Comparison of ENCODE assay signal across 19 cellular contexts in the genomic region with DNA sequence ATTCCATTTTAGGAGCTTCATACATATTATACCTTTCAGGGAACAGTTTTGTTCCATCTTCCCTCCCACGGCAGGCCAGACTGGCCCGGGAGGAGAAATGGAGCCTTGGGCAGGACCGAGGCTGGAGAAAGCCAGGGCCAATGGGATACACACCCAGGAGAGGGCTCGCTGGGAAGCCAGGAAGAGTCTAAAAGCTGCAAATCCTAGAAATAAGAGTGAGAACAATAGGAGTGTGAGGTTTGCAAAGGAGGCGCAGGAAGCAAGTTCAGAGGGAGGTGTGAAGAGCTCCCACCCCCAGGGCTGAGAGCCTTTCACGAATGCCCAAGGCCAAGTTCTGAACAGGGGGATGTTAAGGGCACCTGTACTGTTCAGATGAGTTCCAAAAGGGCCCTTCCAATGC.
DNase-seq lines count a peak whose midpoint lies in the region; ATAC-seq and TF ChIP-seq lines count a peak whose summit lies in the region.
"Had no signal": no experiment of that assay in that cellular context is flagged by ENCODE, and none has a peak within 500 bp of the region (broad histone marks: within the 10 kb centered on the region; RNA-seq: fewer than 3 reads in every experiment).

No MANE protein-coding gene starts in this region.

- H3K27me3 Mint-ChIP-seq in GM23338 (ENCODE audit: insufficient read depth, low read depth, poor library complexity) (peaks cover 12% of the 10 kb centered on the region), WTC11 (ENCODE audit: low read depth) (no peaks in the 10 kb centered on the region; the same call in 1 of the 2 replicates)
- peaks cover 8% of the 10 kb centered on the region for H3K27me3 Mint-ChIP-seq in activated T-helper 2 cell treated with anti-CD3 and anti-CD28 coated beads, Interferon-gamma antibody, Interleukin-2, Interleukin-4, amounts not matched to agents 10 μg/mL and 5 μg/mL and 100 μg/mL, durations not matched to agents 14 hours and 24 hours and 36 hours (ENCODE audit: low read depth)
- H3K27me3 Mint-ChIP-seq: IgD-negative memory B cell had no signal

- H3K4me2 ChIP-seq in GM23338 (no peak overlapping the region), neural cell (ENCODE audit: low read length) (no peak overlapping the region)
- H3K4me2 ChIP-seq: BLaER1 had no signal

- POLR2A ChIA-PET in WTC11 (lab: Charles Lee): no interaction called here

- no peak for ATAC-seq in GM23338
- ATAC-seq in WTC11: no peak
- ATAC-seq in GM21390 (IDR thresholded peaks at IDR 0.05; ENCODE audit: unreplicated experiment): no peak
- ATAC-seq: HepG2 had no signal

- no peak overlapping the region for H3K4me3 Mint-ChIP-seq in GM23338
- H3K4me3 Mint-ChIP-seq in WTC11: no peak overlapping the region
- H3K4me3 Mint-ChIP-seq in activated T-helper 2 cell treated with anti-CD3 and anti-CD28 coated beads, Interferon-gamma antibody, Interleukin-2, Interleukin-4, amounts not matched to agents 10 μg/mL and 5 μg/mL and 100 μg/mL, durations not matched to agents 14 hours and 24 hours and 36 hours (ENCODE audit: low read depth): no peak overlapping the region
- H3K4me3 Mint-ChIP-seq: CD14-positive monocyte; CD4-positive, alpha-beta memory T cell; HFFc6; IgD-negative memory B cell had no signal

- H3K9me3 ChIP-seq in neural cell (ENCODE audit: low read length): peaks cover 6% of the 10 kb centered on the region

- H3K27ac Mint-ChIP-seq in GM23338: no peak overlapping the region
- peak overlapping the region; percentile 60; the same call in 1 of the 2 replicates for H3K27ac Mint-ChIP-seq in WTC11
- no peak overlapping the region for H3K27ac Mint-ChIP-seq in activated T-helper 2 cell treated with anti-CD3 and anti-CD28 coated beads, Interferon-gamma antibody, Interleukin-2, Interleukin-4, amounts not matched to agents 10 μg/mL and 5 μg/mL and 100 μg/mL, durations not matched to agents 14 hours and 24 hours and 36 hours
- H3K27ac Mint-ChIP-seq: CD14-positive monocyte; CD4-positive, alpha-beta memory T cell; HFFc6; IgD-negative memory B cell had no signal

- H3K4me1 ChIP-seq in GM23338 (ENCODE audit: insufficient read depth): peaks cover 29% of the 10 kb centered on the region
- H3K4me1 ChIP-seq: BLaER1 had no signal

- no peaks in the 10 kb centered on the region; the same call in 1 of the 2 replicates for H3K36me3 ChIP-seq in GM23338 (ENCODE audit: insufficient read depth)
- H3K36me3 ChIP-seq in neural cell (ENCODE audit: insufficient read depth, low read length): no peaks in the 10 kb centered on the region
- H3K36me3 ChIP-seq: BLaER1 had no signal

- H3K9ac ChIP-seq in neural cell (ENCODE audit: low read length): no peak overlapping the region
- H3K9ac ChIP-seq: BLaER1, GM23248 had no signal

- H3K79me2 ChIP-seq in GM23338 (replicated peaks; ENCODE audit: insufficient read depth) (no peaks in the 10 kb centered on the region), neural cell (replicated peaks; ENCODE audit: insufficient read depth, low read length) (no peaks in the 10 kb centered on the region)

- H3F3A ChIP-seq in GM23338 (replicated peaks; ENCODE audit: low read depth) (no peaks in the 10 kb centered on the region; the same call in 1 of the 2 replicates), neural cell (ENCODE audit: insufficient read depth, low read length, poor library complexity, severe bottlenecking) (peaks cover 2% of the 10 kb centered on the region)

- intact Hi-C loops in dorsolateral prefrontal cortex (cut with DNase I): no loop called here
- intact Hi-C loops in activated T-helper 2 cell treated with anti-CD3 and anti-CD28 coated beads, Interferon-gamma antibody, Interleukin-2, Interleukin-4, amounts not matched to agents 10 μg/mL and 5 μg/mL and 100 μg/mL, durations not matched to agents 14 hours and 24 hours and 36 hours (cut with micrococcal nuclease): no loop called here

- no peak overlapping the region for H3K27ac ChIP-seq in GM23338 (ENCODE audit: low read depth)
- H3K27ac ChIP-seq in dorsolateral prefrontal cortex: peak overlapping the region in 32 of 59 donors; percentile 5 to 83 (median 54)
- no peak overlapping the region for H3K27ac ChIP-seq in neural cell (ENCODE audit: low read length)
- H3K27ac ChIP-seq: BLaER1, GM23248 had no signal

- TF ChIP-seq RAD21 in neural cell (conservative IDR thresholded peaks at IDR 0.05): no peak

- H4K20me1 ChIP-seq in GM23338 (replicated peaks; ENCODE audit: insufficient read depth) (no peaks in the 10 kb centered on the region), neural cell (ENCODE audit: insufficient read depth) (no peaks in the 10 kb centered on the region)
- H4K20me1 ChIP-seq: BLaER1 had no signal

- H2AFZ ChIP-seq in GM23338 (peak overlapping the region; percentile 92), neural cell (ENCODE audit: low read depth, low read length) (no peak overlapping the region)
- H2AFZ ChIP-seq: GM23248 had no signal

- H3K36me3 Mint-ChIP-seq in GM23338 (ENCODE audit: low read depth): no peaks in the 10 kb centered on the region
- peaks cover 7% of the 10 kb centered on the region for H3K36me3 Mint-ChIP-seq in WTC11
- no peaks in the 10 kb centered on the region for H3K36me3 Mint-ChIP-seq in activated T-helper 2 cell treated with anti-CD3 and anti-CD28 coated beads, Interferon-gamma antibody, Interleukin-2, Interleukin-4, amounts not matched to agents 10 μg/mL and 5 μg/mL and 100 μg/mL, durations not matched to agents 14 hours and 24 hours and 36 hours (ENCODE audit: low read depth)
- H3K36me3 Mint-ChIP-seq: CD14-positive monocyte; CD4-positive, alpha-beta memory T cell had no signal

- TF ChIP-seq CTCF in GM23338 (conservative IDR thresholded peaks at IDR 0.05; ENCODE audit: low read depth in 2 of 2) (no peak), WTC11 (IDR thresholded peaks at IDR 0.05) (no peak), dorsolateral prefrontal cortex (IDR thresholded peaks at IDR 0.05 in 54 of 56, conservative IDR thresholded peaks at IDR 0.05 in 2 of 56; ENCODE audit: low read depth in 1 of 56, partially characterized antibody in 56 of 56) (no peak), neural cell (IDR thresholded peaks at IDR 0.05; ENCODE audit: poor library complexity, severe bottlenecking) (no peak), GM10266 (IDR thresholded peaks at IDR 0.05; ENCODE audit: control insufficient read depth, insufficient read depth, low read depth, missing control alignments) (no peak)

- H3K4me1 Mint-ChIP-seq in GM23338: peaks cover 23% of the 10 kb centered on the region
- H3K4me1 Mint-ChIP-seq in WTC11: peaks cover 44% of the 10 kb centered on the region
- H3K4me1 Mint-ChIP-seq in activated T-helper 2 cell treated with anti-CD3 and anti-CD28 coated beads, Interferon-gamma antibody, Interleukin-2, Interleukin-4, amounts not matched to agents 10 μg/mL and 5 μg/mL and 100 μg/mL, durations not matched to agents 14 hours and 24 hours and 36 hours (ENCODE audit: low read depth): no peaks in the 10 kb centered on the region
- H3K4me1 Mint-ChIP-seq: CD14-positive monocyte, IgD-negative memory B cell had no signal

- H3K4me3 ChIP-seq in GM23338: no peak overlapping the region
- H3K4me3 ChIP-seq in dorsolateral prefrontal cortex: peak overlapping the region in 1 of 59 donors; percentile 9
- H3K4me3 ChIP-seq in neural cell (ENCODE audit: low read length): peak overlapping the region; percentile 48
- H3K4me3 ChIP-seq: BLaER1, GM23248 had no signal

- TF ChIP-seq EP300 in neural cell (conservative IDR thresholded peaks at IDR 0.05; ENCODE audit: poor library complexity, severe bottlenecking): no peak

- CTCF ChIA-PET in WTC11 (lab: Charles Lee): interaction anchor here (5.1 kb wide), 1 partner anchor 15 kb away, joined by 28 read pairs; no protein-coding TSS in a partner anchor

- H3K9me2 ChIP-seq in GM23338 (ENCODE audit: insufficient read depth) (no peaks in the 10 kb centered on the region), neural cell (ENCODE audit: insufficient read depth, low read length) (no peaks in the 10 kb centered on the region)

- H3K27me3 ChIP-seq in GM23338 (ENCODE audit: insufficient read depth) (no peaks in the 10 kb centered on the region), dorsolateral prefrontal cortex (no peaks in the 10 kb centered on the region), neural cell (ENCODE audit: insufficient read depth, low read depth, low read length) (no peaks in the 10 kb centered on the region)
- H3K27me3 ChIP-seq: BLaER1 had no signal

- H3K9me3 Mint-ChIP-seq in GM23338: no peaks in the 10 kb centered on the region; the same call in 2 of the 3 replicates
- peaks cover 15% of the 10 kb centered on the region for H3K9me3 Mint-ChIP-seq in WTC11
- no peaks in the 10 kb centered on the region for H3K9me3 Mint-ChIP-seq in activated T-helper 2 cell treated with anti-CD3 and anti-CD28 coated beads, Interferon-gamma antibody, Interleukin-2, Interleukin-4, amounts not matched to agents 10 μg/mL and 5 μg/mL and 100 μg/mL, durations not matched to agents 14 hours and 24 hours and 36 hours
- H3K9me3 Mint-ChIP-seq: HFFc6 had no signal

- DNase-seq in GM23338 (ENCODE audit: low spot score) (no peak), WTC11 (ENCODE audit: low spot score) (no peak), dorsolateral prefrontal cortex (no peak), GM10266 (ENCODE audit: extremely low spot score) (no peak)
- no peak for DNase-seq in activated T-helper 2 cell treated with anti-CD3 and anti-CD28 coated beads, Interferon-gamma antibody, Interleukin-2, Interleukin-4, amounts not matched to agents 10 μg/mL and 5 μg/mL and 100 μg/mL, durations not matched to agents 14 hours and 24 hours and 36 hours (ENCODE audit: low spot score)
- DNase-seq: 8988T; CD4-positive, alpha-beta memory T cell; DMS153; DMS79; GDM1; GM23248; HCEC 1CT; HFFc6 had no signal

TF ChIP-seq in GM23338, 12 proteins besides CTCF, POLR2A, EP300 and RAD21 (continues in another document):
- TF ChIP-seq STAT1 (IDR thresholded peaks at IDR 0.05; ENCODE audit: unreplicated experiment) (no peak), JUNB (IDR thresholded peaks at IDR 0.05; ENCODE audit: unreplicated experiment) (no peak), EZH2 (IDR thresholded peaks at IDR 0.05; ENCODE audit: low read depth, unreplicated experiment) (no peak)

TF ChIP-seq in WTC11, 78 proteins besides CTCF, POLR2A, EP300 and RAD21 (continues in another document):
- no peak for TF ChIP-seq HMGA2 (CRISPR knock-in tag; IDR thresholded peaks at IDR 0.05)

TF ChIP-seq in neural cell, 6 proteins besides CTCF, POLR2A, EP300 and RAD21 (continues in another document):
- TF ChIP-seq POLR2AphosphoS5 (IDR thresholded peaks at IDR 0.05) (no peak), TAF1 (IDR thresholded peaks at IDR 0.05; ENCODE audit: low read depth) (no peak), MXI1 (conservative IDR thresholded peaks at IDR 0.05; ENCODE audit: poor library complexity, severe bottlenecking) (no peak), EZH2 (IDR thresholded peaks at IDR 0.05; ENCODE audit: borderline replicate concordance, insufficient read depth, low read length, poor library complexity, severe bottlenecking) (no peak)

Comparison
In these comparisons a context has a peak if more than half of its experiments do, and no peak if none do; other contexts are left out.
1. H3K27ac ChIP-seq: peak in dorsolateral prefrontal cortex (32 of 59); none in GM23338 (single experiment) and neural cell (single experiment).